9 cellular contexts compared by ENCODE assay signal in the genomic region with DNA sequence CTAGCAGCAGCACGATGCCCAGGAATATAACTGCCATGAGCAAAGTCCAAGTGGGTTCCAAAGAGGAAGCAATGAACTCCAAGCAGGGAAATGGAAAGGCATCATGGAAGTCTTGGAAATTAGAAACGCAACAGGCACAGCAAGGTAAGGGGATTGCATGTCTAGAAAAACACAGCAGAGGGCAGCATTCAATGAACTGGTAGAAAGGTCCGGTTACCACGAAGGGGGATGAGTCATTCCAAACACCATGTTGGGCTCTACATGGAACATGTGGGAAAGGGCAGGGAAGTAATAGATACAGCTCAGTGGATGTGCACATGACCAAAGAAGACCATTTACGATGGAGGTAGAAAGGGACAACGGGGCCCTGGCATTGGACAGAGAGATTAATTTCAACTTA. TPM values are rescaled to one million over a fixed set of nuclear protein-coding genes. Genes with fewer than 3 reads are reported as not detected.
A peak's percentile ranks its signal among the peaks of the same experiment; 100 is the strongest.
DNase-seq lines count a peak whose midpoint lies in the region; ATAC-seq, FAIRE-seq and TF ChIP-seq lines count a peak whose summit lies in the region.
"Had no signal": no experiment of that assay in that cellular context is flagged by ENCODE, and none has a peak within 500 bp of the region (broad histone marks: within the 10 kb centered on the region; RNA-seq: fewer than 3 reads in every experiment).

No MANE protein-coding gene starts in this region.

- no peaks in the 10 kb centered on the region for H3K27me3 ChIP-seq in BJ (ENCODE audit: control insufficient read depth, insufficient read depth, low read length)

- ATAC-seq in GM18861 (IDR thresholded peaks at IDR 0.05; ENCODE audit: unreplicated experiment) = no peak
- no peak for ATAC-seq in HG03378 (IDR thresholded peaks at IDR 0.05; ENCODE audit: unreplicated experiment)
- ATAC-seq in HG03469 (IDR thresholded peaks at IDR 0.05; ENCODE audit: unreplicated experiment) = no peak

- no peak for FAIRE-seq in H54 (lab: Jason Lieb, UNC)

- no peak overlapping the region for H3K4me3 ChIP-seq in BJ (ENCODE audit: low read depth, low read length)
- H3K4me3 ChIP-seq in epithelial cell of esophagus (ENCODE audit: low read length) = no peak overlapping the region

- no peak overlapping the region for H3K4me3 Mint-ChIP-seq in osteocyte (ENCODE audit: unreplicated experiment)
- H3K4me3 Mint-ChIP-seq: dendritic cell treated with granulocyte-macrophage colony-stimulating factor and Interleukin-4, amounts not matched to agents 40 ng/mL and 50 ng/mL, for 4 days had no signal

- TF ChIP-seq CTCF in BJ (IDR thresholded peaks at IDR 0.05; ENCODE audit: insufficient read depth, low read depth, low read length) (peak; percentile 35; the same call in 1 of the 2 replicates), epithelial cell of esophagus (IDR thresholded peaks at IDR 0.05; ENCODE audit: insufficient read depth, low read depth, low read length, missing control alignments) (peak; percentile 30), osteocyte (IDR thresholded peaks at IDR 0.05) (peak; percentile 20)

- peaks cover 4% of the 10 kb centered on the region for H3K27me3 Mint-ChIP-seq in osteocyte (ENCODE audit: unreplicated experiment)

- CTCF ChIA-PET in BJ (lab: Yijun Ruan, JAX) = no interaction called here

- no peak for TF ChIP-seq POLR2A in H54 (IDR thresholded peaks at IDR 0.05; ENCODE audit: low read depth, low read length)

- DNase-seq in BJ (ENCODE audit: low read depth) = no peak
- peak; percentile 50 for DNase-seq in H54 (ENCODE audit: insufficient read length, low spot score)
- DNase-seq in NCI-H524 (lab: John Stamatoyannopoulos, UW) = peak; percentile 61 to 81
- DNase-seq in epithelial cell of esophagus (ENCODE audit: low read depth) = peak; percentile 52
- no peak for DNase-seq in osteocyte (ENCODE audit: extremely low spot score, unreplicated experiment)

- H3K9me3 Mint-ChIP-seq in osteocyte (ENCODE audit: unreplicated experiment) = no peaks in the 10 kb centered on the region
- H3K9me3 Mint-ChIP-seq: dendritic cell treated with granulocyte-macrophage colony-stimulating factor and Interleukin-4, amounts not matched to agents 40 ng/mL and 50 ng/mL, for 4 days had no signal

- H3K4me1 Mint-ChIP-seq in osteocyte (ENCODE audit: unreplicated experiment) = no peaks in the 10 kb centered on the region

- H3K27ac Mint-ChIP-seq in osteocyte (ENCODE audit: unreplicated experiment) = no peak overlapping the region
- H3K27ac Mint-ChIP-seq: dendritic cell treated with granulocyte-macrophage colony-stimulating factor and Interleukin-4, amounts not matched to agents 40 ng/mL and 50 ng/mL, for 4 days had no signal

- H3K36me3 Mint-ChIP-seq in osteocyte (ENCODE audit: unreplicated experiment) = no peaks in the 10 kb centered on the region

- POLR2A ChIA-PET in BJ (lab: Charles Lee) = no interaction called here

- H3K36me3 ChIP-seq in BJ (ENCODE audit: control insufficient read depth, insufficient read depth, low read length) = no peaks in the 10 kb centered on the region

RNA-seq across cellular contexts. Expression of a gene that starts 36.4 kb away (rescaled TPM):
- polyA plus RNA-seq in BJ (2011; rRNA removed) = not detected in 2 replicates
- polyA minus RNA-seq in BJ (2011; rRNA and poly(A)+ RNA removed) = not detected in 2 replicates
- total RNA-seq in osteocyte = not detected in 2 replicates

RNA-seq across cellular contexts. Expression of a gene that starts 52.0 kb away (rescaled TPM):
- polyA plus RNA-seq in BJ (2011; rRNA removed) = not detected in 2 replicates
- polyA minus RNA-seq in BJ (2011; rRNA and poly(A)+ RNA removed) = not detected in 2 replicates
- not detected in 2 replicates for total RNA-seq in osteocyte

Comparison
In these comparisons a context has a peak if more than half of its experiments do, and no peak if none do; other contexts are left out.
1. DNase-seq: peak in H54 (single experiment), NCI-H524 (2 of 2) and epithelial cell of esophagus (single experiment); none in BJ (single experiment) and osteocyte (single experiment).
2. Peak in every context shown above with its lines, with median percentiles within 50 percentile points of each other: CTCF ChIP-seq.